8 cellular contexts compared by ENCODE assay signal in the genomic region with DNA sequence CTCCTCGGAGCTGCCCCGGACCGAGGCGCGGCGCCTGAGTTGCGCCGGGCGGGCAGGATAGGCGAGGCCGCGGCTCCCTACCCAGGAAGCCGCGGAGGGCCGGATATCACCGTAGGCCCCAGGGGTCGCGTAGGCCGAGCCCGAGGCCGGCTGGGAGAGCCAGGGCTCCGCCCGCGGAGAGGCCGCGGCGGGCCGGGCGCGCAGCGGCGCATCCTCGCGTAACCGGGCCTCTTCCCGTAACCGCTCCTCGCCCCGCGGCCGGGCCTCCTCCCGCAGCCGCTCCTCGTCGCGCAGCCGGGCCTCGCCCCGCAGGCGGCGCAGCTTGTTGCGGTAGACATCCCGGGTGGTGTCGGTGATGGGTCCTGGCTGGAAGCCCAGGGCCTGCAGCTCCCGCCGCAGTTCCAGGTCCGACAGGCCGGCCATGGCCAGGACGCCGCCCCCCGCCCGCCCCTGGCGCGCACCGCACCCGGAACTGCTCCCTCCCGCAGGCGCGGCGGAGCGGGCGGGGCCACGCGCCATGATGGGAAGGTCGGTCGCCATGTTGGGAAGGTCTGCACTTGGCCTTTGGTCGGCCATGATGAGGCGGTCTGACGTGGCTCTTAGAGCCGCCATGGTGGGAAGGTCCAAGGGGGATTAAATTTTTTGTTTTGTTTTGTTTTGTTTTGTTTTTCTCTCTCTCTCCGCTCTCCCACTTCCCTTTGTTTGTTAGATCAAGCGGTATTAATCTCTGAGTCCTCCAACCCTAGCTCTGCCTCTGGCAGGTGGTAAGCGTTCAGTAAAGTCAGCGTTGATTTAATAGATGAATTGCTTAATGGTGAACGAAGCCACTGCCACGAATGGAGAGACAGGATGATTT. TPM values are rescaled to one million over a fixed set of nuclear protein-coding genes. Genes with fewer than 3 reads are reported as not detected.
A peak's percentile ranks its signal among the peaks of the same experiment; 100 is the strongest.
DNase-seq lines count a peak whose midpoint lies in the region; ATAC-seq and TF ChIP-seq lines count a peak whose summit lies in the region.

TSS of gene LEMD2 (minus strand) at position 437 of the 856 bp plus-strand sequence. CDS start at position 423, 14 bp downstream.

- intact Hi-C loops in esophagus muscularis mucosa (cut with DNase I) = no loop called here

- peak within 1 kb of the TSS; percentile 96 to 99 (median 98) for H3K27ac ChIP-seq in Peyer's patch
- peak within 1 kb of the TSS; percentile 100 for H3K27ac ChIP-seq in esophagus muscularis mucosa (replicated peaks in 1 of 4)

- H3K27me3 ChIP-seq in Peyer's patch (no peaks in the 10 kb centered on the region), esophagus muscularis mucosa (no peaks in the 10 kb centered on the region)

- ATAC-seq in GM21723 (IDR thresholded peaks at IDR 0.05; ENCODE audit: unreplicated experiment) = peak; percentile 92

- TF ChIP-seq POLR2A in Peyer's patch (IDR thresholded peaks at IDR 0.05) (peak; percentile 82 to 87), esophagus muscularis mucosa (IDR thresholded peaks at IDR 0.05; ENCODE audit: low read depth) (peak; percentile 94)

- TF ChIP-seq CTCF in Peyer's patch (IDR thresholded peaks at IDR 0.05) (peak in 1 of 6 experiments; percentile 17), esophagus muscularis mucosa (IDR thresholded peaks at IDR 0.05) (no peak)

- H3K4me1 ChIP-seq in Peyer's patch (peaks cover 0 to 35% (median 13%) of the 10 kb centered on the region in 4 donors), esophagus muscularis mucosa (peaks cover 40 to 48% (median 44%) of the 10 kb centered on the region in 4 donors)

- 13% methylated on average over 20 of the region's 86 CpGs for WGBS in esophagus muscularis mucosa

- TF ChIP-seq EP300 in esophagus muscularis mucosa (IDR thresholded peaks at IDR 0.05) = no peak

- DNase-seq in DMS53 (lab: John Stamatoyannopoulos, UW) (peak; percentile 96), KG1 (lab: John Stamatoyannopoulos, UW) (peak; percentile 86), Peyer's patch (peak; percentile 88 to 96 (median 96)), esophagus muscularis mucosa (ENCODE audit: extremely low spot score) (peak; percentile 98), myocyte (ENCODE audit: low read depth) (peak; percentile 95)
- peak; percentile 97 to 98 for DNase-seq in activated T-cell treated with anti-CD3 and anti-CD28 coated beads, Interleukin-2, amount 50 U/mL, for 48 hours
- DNase-seq in stimulated activated CD8-positive, alpha-beta memory T cell treated with anti-CD3 and anti-CD28 coated beads, Interleukin-7, amount 100 ng/mL, for 4 hours (ENCODE audit: low read depth in 2 of 2) = peak; percentile 86 to 87

- peak within 1 kb of the TSS; percentile 85 to 98 (median 96) for H3K4me3 ChIP-seq in Peyer's patch
- peak within 1 kb of the TSS; percentile 91 to 99 (median 96) for H3K4me3 ChIP-seq in esophagus muscularis mucosa

- H3K36me3 ChIP-seq in Peyer's patch (peaks cover 0 to 11% (median 0%) of the 10 kb centered on the region in 3 donors), esophagus muscularis mucosa (peaks cover 6 to 17% (median 13%) of the 10 kb centered on the region in 4 donors)

- no peaks in the 10 kb centered on the region for H3K9me3 ChIP-seq in Peyer's patch
- no peaks in the 10 kb centered on the region for H3K9me3 ChIP-seq in esophagus muscularis mucosa

RNA-seq across cellular contexts. Expression of gene LEMD2, which starts in this region (rescaled TPM):
- total RNA-seq in Peyer's patch (10 to 100 TPM; 53.8 to 85.3 (median 75.8) TPM), esophagus muscularis mucosa (10 to 100 TPM; 36.4 to 65.3 (median 55.4) TPM), myocyte (51.9 and 53.8 TPM in 2 replicates)
- polyA plus RNA-seq in myocyte (2012) = 57.6 TPM

Comparison
In these comparisons a context has a peak if more than half of its experiments do, and no peak if none do; other contexts are left out.
1. Peak in every context shown above with its lines: DNase-seq, ATAC-seq, H3K4me3 ChIP-seq and H3K27ac ChIP-seq.